In genomic region chr16:11050536-11050935, GRCh38 we compare ENCODE assay signal across 1 cellular context.
TF ChIP-seq lines count a peak whose summit lies in the region.

No MANE protein-coding gene starts in this region.

TF ChIP-seq in HepG2, 621 proteins besides CTCF, POLR2A, EP300 and RAD21:
- TF ChIP-seq MLX (CRISPR knock-in tag; IDR thresholded peaks at IDR 0.05) (no peak), GPN1 (CRISPR knock-in tag; IDR thresholded peaks at IDR 0.05; ENCODE audit: borderline replicate concordance) (no peak)
